ENCODE assay signal across 11 cellular contexts in genomic region chr20:1535420-1536175, GRCh38. TPM values are rescaled to one million over a fixed set of nuclear protein-coding genes. Genes with fewer than 3 reads are reported as not detected.
A peak's percentile ranks its signal among the peaks of the same experiment; 100 is the strongest.
DNase-seq lines count a peak whose midpoint lies in the region; ATAC-seq and TF ChIP-seq lines count a peak whose summit lies in the region.
"Had no signal": no experiment of that assay in that cellular context is flagged by ENCODE, and none has a peak within 500 bp of the region (broad histone marks: within the 10 kb centered on the region; RNA-seq: fewer than 3 reads in every experiment).

No MANE protein-coding gene starts in this region.

- POLR2A ChIA-PET in naive thymus-derived CD8-positive, alpha-beta T cell (lab: Charles Lee), result no interaction called here

- TF ChIP-seq POLR2A in heart left ventricle (IDR thresholded peaks at IDR 0.05), result no peak

- no peaks in the 10 kb centered on the region for H3K9me3 Mint-ChIP-seq in activated naive CD4-positive, alpha-beta T cell treated with anti-CD3 and anti-CD28 coated beads, Interleukin-2, amount 10 ng/mL, durations not matched to agents 7 days and 5 days
- H3K9me3 Mint-ChIP-seq in naive thymus-derived CD8-positive, alpha-beta T cell, result peaks cover 0 to 9% (median 1%) of the 10 kb centered on the region in 9 donors
- no peaks in the 10 kb centered on the region for H3K9me3 Mint-ChIP-seq in stimulated activated effector memory CD8-positive, alpha-beta T cell treated with anti-CD3 and anti-CD28 coated beads, Interleukin-12 subunit alpha, Interleukin-12 subunit beta, amount 100 ng/mL, for 72 hours
- H3K9me3 Mint-ChIP-seq: T-helper 2 cell treated with Interferon-gamma antibody and Interleukin-4, amounts not matched to agents 5 μg/mL and 100 μg/mL, for 36 hours had no signal

- CTCF ChIA-PET in activated naive CD4-positive, alpha-beta T cell treated with anti-CD3 and anti-CD28 coated beads, Interleukin-2, amount 10 ng/mL, durations not matched to agents 7 days and 5 days (lab: Charles Lee), result no interaction called here

- no peak overlapping the region for H3K27ac Mint-ChIP-seq in activated naive CD4-positive, alpha-beta T cell treated with anti-CD3 and anti-CD28 coated beads, Interleukin-2, amount 10 ng/mL, durations not matched to agents 7 days and 5 days
- peak overlapping the region in 1 of 10 donors; percentile 53 for H3K27ac Mint-ChIP-seq in naive thymus-derived CD8-positive, alpha-beta T cell
- H3K27ac Mint-ChIP-seq in stimulated activated effector memory CD8-positive, alpha-beta T cell treated with anti-CD3 and anti-CD28 coated beads, Interleukin-12 subunit alpha, Interleukin-12 subunit beta, amount 100 ng/mL, for 72 hours, result no peak overlapping the region
- H3K27ac Mint-ChIP-seq: T-helper 2 cell treated with Interferon-gamma antibody and Interleukin-4, amounts not matched to agents 5 μg/mL and 100 μg/mL, for 36 hours had no signal

- intact Hi-C loops in heart left ventricle (cut with DNase I), result no loop called here

- no peaks in the 10 kb centered on the region for H3K36me3 Mint-ChIP-seq in activated naive CD4-positive, alpha-beta T cell treated with anti-CD3 and anti-CD28 coated beads, Interleukin-2, amount 10 ng/mL, durations not matched to agents 7 days and 5 days
- peaks cover 0 to 4% (median 3%) of the 10 kb centered on the region in 3 donors for H3K36me3 Mint-ChIP-seq in naive thymus-derived CD8-positive, alpha-beta T cell
- H3K36me3 Mint-ChIP-seq in stimulated activated effector memory CD8-positive, alpha-beta T cell treated with anti-CD3 and anti-CD28 coated beads, Interleukin-12 subunit alpha, Interleukin-12 subunit beta, amount 100 ng/mL, for 72 hours, result no peaks in the 10 kb centered on the region

- ATAC-seq in GM18508 (IDR thresholded peaks at IDR 0.05; ENCODE audit: insufficient read depth, unreplicated experiment) (peak; percentile 80), GM21526 (IDR thresholded peaks at IDR 0.05; ENCODE audit: low FRiP score, unreplicated experiment) (peak; percentile 84), HG03354 (IDR thresholded peaks at IDR 0.05; ENCODE audit: poor library complexity, severe bottlenecking, unreplicated experiment) (peak; percentile 93), heart left ventricle (peak in 3 of 4 donors; percentile 40 to 58 (median 41))
- no peak for ATAC-seq in naive thymus-derived CD8-positive, alpha-beta T cell
- no peak for ATAC-seq in stimulated activated effector memory CD8-positive, alpha-beta T cell treated with anti-CD3 and anti-CD28 coated beads, Interleukin-12 subunit alpha, Interleukin-12 subunit beta, amount 100 ng/mL, for 72 hours

- no peak overlapping the region for H3K4me3 ChIP-seq in heart left ventricle

- peak overlapping the region in 1 of 12 donors; percentile 86 for H3K27ac ChIP-seq in heart left ventricle

- peaks cover 0 to 20% (median 0%) of the 10 kb centered on the region in 9 donors for H3K27me3 ChIP-seq in heart left ventricle

- H3K9me3 ChIP-seq in heart left ventricle, result peaks cover 0 to 6% (median 0%) of the 10 kb centered on the region in 12 donors

- H3K4me1 ChIP-seq in heart left ventricle, result peaks cover 0 to 26% (median 0%) of the 10 kb centered on the region in 12 donors

- peak in 1 of 5 donors; percentile 38 for DNase-seq in heart left ventricle
- no peak for DNase-seq in dermis blood vessel endothelial cell
- DNase-seq in activated naive CD4-positive, alpha-beta T cell treated with anti-CD3 and anti-CD28 coated beads, Interleukin-2, amount 10 ng/mL, durations not matched to agents 7 days and 5 days, result no peak
- DNase-seq in naive thymus-derived CD8-positive, alpha-beta T cell, result no peak
- no peak for DNase-seq in stimulated activated effector memory CD8-positive, alpha-beta T cell treated with anti-CD3 and anti-CD28 coated beads, Interleukin-12 subunit alpha, Interleukin-12 subunit beta, amount 100 ng/mL, for 72 hours (ENCODE audit: low spot score in 2 of 2)
- DNase-seq: IMR-90; stimulated activated CD4-positive, alpha-beta T cell treated with anti-CD3 and anti-CD28 coated beads, Interleukin-4, amount 100 ng/mL, for 4 hours had no signal

- H3K36me3 ChIP-seq in heart left ventricle, result no peaks in the 10 kb centered on the region

- WGBS in heart left ventricle, 4 donors, result 75 to 84% (median 81%) methylated on average over 5 of the region's 5 CpGs

- peaks cover 4% of the 10 kb centered on the region for H3K4me1 Mint-ChIP-seq in activated naive CD4-positive, alpha-beta T cell treated with anti-CD3 and anti-CD28 coated beads, Interleukin-2, amount 10 ng/mL, durations not matched to agents 7 days and 5 days
- peaks cover 4 to 39% (median 13%) of the 10 kb centered on the region in 4 donors for H3K4me1 Mint-ChIP-seq in naive thymus-derived CD8-positive, alpha-beta T cell
- H3K4me1 Mint-ChIP-seq in stimulated activated effector memory CD8-positive, alpha-beta T cell treated with anti-CD3 and anti-CD28 coated beads, Interleukin-12 subunit alpha, Interleukin-12 subunit beta, amount 100 ng/mL, for 72 hours, result peaks cover 13% of the 10 kb centered on the region

- no peak for TF ChIP-seq CTCF in heart left ventricle (IDR thresholded peaks at IDR 0.05)

- no peak overlapping the region for H3K4me3 Mint-ChIP-seq in activated naive CD4-positive, alpha-beta T cell treated with anti-CD3 and anti-CD28 coated beads, Interleukin-2, amount 10 ng/mL, durations not matched to agents 7 days and 5 days
- H3K4me3 Mint-ChIP-seq in naive thymus-derived CD8-positive, alpha-beta T cell, result no peak overlapping the region
- no peak overlapping the region for H3K4me3 Mint-ChIP-seq in stimulated activated effector memory CD8-positive, alpha-beta T cell treated with anti-CD3 and anti-CD28 coated beads, Interleukin-12 subunit alpha, Interleukin-12 subunit beta, amount 100 ng/mL, for 72 hours
- H3K4me3 Mint-ChIP-seq: T-helper 2 cell treated with Interferon-gamma antibody and Interleukin-4, amounts not matched to agents 5 μg/mL and 100 μg/mL, for 36 hours had no signal

- peaks cover 10% of the 10 kb centered on the region for H3K27me3 Mint-ChIP-seq in activated naive CD4-positive, alpha-beta T cell treated with anti-CD3 and anti-CD28 coated beads, Interleukin-2, amount 10 ng/mL, durations not matched to agents 7 days and 5 days
- H3K27me3 Mint-ChIP-seq in naive thymus-derived CD8-positive, alpha-beta T cell, result no peaks in the 10 kb centered on the region

RNA-seq across cellular contexts. Expression of gene SIRPD, which starts 21.9 kb away (rescaled TPM):
- total RNA-seq in heart left ventricle, result 1 to 10 TPM in 1 of 9 donors, not detected in 8; 1.1 TPM
- not detected for polyA plus RNA-seq in heart left ventricle
- not detected in 2 replicates for total RNA-seq in dermis blood vessel endothelial cell
- total RNA-seq in naive thymus-derived CD8-positive, alpha-beta T cell, result under 1 TPM; 0.39 to 0.58 TPM
- under 1 TPM in 2 of 3 donors, not detected in 1; 0.22 to 0.25 TPM for polyA plus RNA-seq in naive thymus-derived CD8-positive, alpha-beta T cell
- total RNA-seq: IMR-90 had no signal
- polyA plus RNA-seq: IMR-90 had no signal

RNA-seq across cellular contexts. Expression of gene SIRPB2, which starts 44.4 kb away (rescaled TPM):
- total RNA-seq in heart left ventricle (10 to 100 TPM in 1 of 9 donors, 1 to 10 TPM in 6, under 1 TPM in 2; 0.74 to 11.9 (median 2.4) TPM), dermis blood vessel endothelial cell (0.51 and 1.3 TPM in 2 replicates)
- 1 to 10 TPM; 1.5 to 2.1 TPM for polyA plus RNA-seq in heart left ventricle
- not detected for total RNA-seq in naive thymus-derived CD8-positive, alpha-beta T cell
- not detected for polyA plus RNA-seq in naive thymus-derived CD8-positive, alpha-beta T cell
- total RNA-seq: IMR-90 had no signal
- polyA plus RNA-seq: IMR-90 had no signal

Comparison
In these comparisons a context has a peak if more than half of its experiments do, and no peak if none do; other contexts are left out.
1. ATAC-seq: peak in GM18508 (single experiment), GM21526 (single experiment), HG03354 (single experiment) and heart left ventricle (3 of 4); none in naive thymus-derived CD8-positive, alpha-beta T cell (0 of 2) and stimulated activated effector memory CD8-positive, alpha-beta T cell treated with anti-CD3 and anti-CD28 coated beads, Interleukin-12 subunit alpha, Interleukin-12 subunit beta, amount 100 ng/mL, for 72 hours (single experiment).